Comparison of ENCODE assay signal across 1 cellular context in the genomic region with DNA sequence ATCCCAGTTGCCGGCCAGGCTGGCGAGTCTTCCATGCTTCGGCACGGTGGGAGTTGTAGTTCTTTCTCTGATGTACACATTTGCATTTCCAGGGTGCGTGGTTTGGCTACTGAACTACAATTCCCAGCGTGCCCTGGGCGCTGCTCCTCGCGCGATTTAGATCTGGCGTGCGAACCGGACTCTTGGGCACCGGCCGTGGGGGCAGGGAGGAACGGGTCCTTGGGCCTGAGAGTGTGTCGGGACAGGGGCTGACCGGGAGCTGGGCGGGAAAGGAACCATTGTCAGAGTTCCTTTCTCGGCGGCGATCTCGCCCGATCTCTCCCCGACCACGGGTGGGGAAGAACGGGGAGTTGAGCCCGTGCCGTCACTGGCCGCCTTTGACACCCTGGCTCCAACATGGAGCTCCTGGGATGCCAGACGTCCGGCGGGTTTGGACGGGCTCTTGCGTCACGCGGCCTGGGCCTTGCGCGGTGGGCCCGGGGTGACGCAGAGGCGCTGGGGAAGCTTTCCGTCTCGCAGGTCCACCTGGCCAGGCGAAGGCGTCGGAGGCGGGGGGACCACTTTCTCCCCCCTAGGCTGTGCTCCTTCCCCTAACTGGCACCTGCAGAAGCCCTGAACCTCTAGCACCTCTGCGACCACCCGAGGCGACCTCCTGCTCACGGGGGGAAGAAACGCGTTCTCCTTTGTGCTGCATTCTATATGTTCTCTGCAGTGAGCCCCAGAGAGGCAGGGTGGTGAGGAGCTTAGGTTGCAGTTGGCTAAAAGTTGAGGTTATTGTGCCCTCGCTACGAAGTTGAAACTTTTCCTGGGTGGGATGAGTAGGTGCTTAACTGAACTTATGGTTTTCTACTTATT.
TF ChIP-seq lines count a peak whose summit lies in the region.

No MANE protein-coding gene starts in this region.

TF ChIP-seq in HepG2, 621 proteins besides CTCF, POLR2A, EP300 and RAD21 (continues in another document):
- TF ChIP-seq ELF3 (CRISPR knock-in tag; IDR thresholded peaks at IDR 0.05) (peak; percentile 20; the same call in 1 of the 2 replicates), ATF7-NPFF (CRISPR knock-in tag; IDR thresholded peaks at IDR 0.05; ENCODE audit: low read depth) (peak; percentile 80; the same call in 1 of the 2 replicates), ZMYM2 (CRISPR knock-in tag; IDR thresholded peaks at IDR 0.05) (no peak), RFX1 (IDR thresholded peaks at IDR 0.05) (no peak), TBX2 (CRISPR knock-in tag; IDR thresholded peaks at IDR 0.05; ENCODE audit: borderline replicate concordance) (peak; percentile 85), AGO1 (IDR thresholded peaks at IDR 0.05; ENCODE audit: low read depth, low read length, poor library complexity, severe bottlenecking) (peak; percentile 41), HOXA5 (CRISPR knock-in tag; IDR thresholded peaks at IDR 0.05) (0 out of 2 replicates have a peak, but pooled peaks have one; percentile 35), TMF1 (CRISPR knock-in tag; IDR thresholded peaks at IDR 0.05; ENCODE audit: low read depth) (0 out of 2 replicates have a peak, but pooled peaks have one; percentile 62), RBFOX2 (IDR thresholded peaks at IDR 0.05; ENCODE audit: low read depth, low read length) (peak; percentile 83), ZNF607 (CRISPR knock-in tag; IDR thresholded peaks at IDR 0.05; ENCODE audit: borderline replicate concordance) (peak; percentile 82; the same call in 1 of the 2 replicates), SRSF4 (IDR thresholded peaks at IDR 0.05; ENCODE audit: low read depth, low read length, poor library complexity, severe bottlenecking) (no peak), ZIK1 (CRISPR knock-in tag; IDR thresholded peaks at IDR 0.05; ENCODE audit: borderline replicate concordance, low read depth) (peak; percentile 34), ZNF496 (CRISPR knock-in tag; IDR thresholded peaks at IDR 0.05; ENCODE audit: insufficient replicate concordance) (no peak), CREB1 (IDR thresholded peaks at IDR 0.05) (peak; percentile 85), CREB1 (CRISPR knock-in tag; IDR thresholded peaks at IDR 0.05) (peak; percentile 44; the same call in 1 of the 2 replicates), SALL1 (CRISPR knock-in tag; IDR thresholded peaks at IDR 0.05) (peak; percentile 71), TBL1XR1 (IDR thresholded peaks at IDR 0.05; ENCODE audit: borderline replicate concordance, low read length, partially characterized antibody) (peak; percentile 58), ZNF10 (CRISPR knock-in tag; IDR thresholded peaks at IDR 0.05; ENCODE audit: borderline replicate concordance, low read depth) (no peak), HES4 (CRISPR knock-in tag; IDR thresholded peaks at IDR 0.05; ENCODE audit: borderline replicate concordance) (peak; percentile 90), NFATC3 (CRISPR knock-in tag; IDR thresholded peaks at IDR 0.05) (peak; percentile 73), ZNF329 (CRISPR knock-in tag; IDR thresholded peaks at IDR 0.05; ENCODE audit: low read depth) (0 out of 2 replicates have a peak, but pooled peaks have one; percentile 44), SKI (IDR thresholded peaks at IDR 0.05; ENCODE audit: partially characterized antibody) (peak; percentile 59), HCFC1 (IDR thresholded peaks at IDR 0.05; ENCODE audit: low read depth, low read length) (peak; percentile 95), ZNF350 (CRISPR knock-in tag; IDR thresholded peaks at IDR 0.05; ENCODE audit: borderline replicate concordance, low read depth) (peak; percentile 84), PHF21A (CRISPR knock-in tag; IDR thresholded peaks at IDR 0.05) (peak; percentile 85), ZNF615 (CRISPR knock-in tag; IDR thresholded peaks at IDR 0.05; ENCODE audit: borderline replicate concordance) (no peak), SMYD3 (CRISPR knock-in tag; IDR thresholded peaks at IDR 0.05) (peak; percentile 91), ZNF589 (CRISPR knock-in tag; conservative IDR thresholded peaks at IDR 0.05) (no peak), ZNF709 (CRISPR knock-in tag; IDR thresholded peaks at IDR 0.05) (peak; percentile 84), ARNTL (CRISPR knock-in tag; IDR thresholded peaks at IDR 0.05) (peak; percentile 10; the same call in 1 of the 2 replicates), GZF1 (CRISPR knock-in tag; IDR thresholded peaks at IDR 0.05) (no peak)
- TF ChIP-seq, protein P1, sequence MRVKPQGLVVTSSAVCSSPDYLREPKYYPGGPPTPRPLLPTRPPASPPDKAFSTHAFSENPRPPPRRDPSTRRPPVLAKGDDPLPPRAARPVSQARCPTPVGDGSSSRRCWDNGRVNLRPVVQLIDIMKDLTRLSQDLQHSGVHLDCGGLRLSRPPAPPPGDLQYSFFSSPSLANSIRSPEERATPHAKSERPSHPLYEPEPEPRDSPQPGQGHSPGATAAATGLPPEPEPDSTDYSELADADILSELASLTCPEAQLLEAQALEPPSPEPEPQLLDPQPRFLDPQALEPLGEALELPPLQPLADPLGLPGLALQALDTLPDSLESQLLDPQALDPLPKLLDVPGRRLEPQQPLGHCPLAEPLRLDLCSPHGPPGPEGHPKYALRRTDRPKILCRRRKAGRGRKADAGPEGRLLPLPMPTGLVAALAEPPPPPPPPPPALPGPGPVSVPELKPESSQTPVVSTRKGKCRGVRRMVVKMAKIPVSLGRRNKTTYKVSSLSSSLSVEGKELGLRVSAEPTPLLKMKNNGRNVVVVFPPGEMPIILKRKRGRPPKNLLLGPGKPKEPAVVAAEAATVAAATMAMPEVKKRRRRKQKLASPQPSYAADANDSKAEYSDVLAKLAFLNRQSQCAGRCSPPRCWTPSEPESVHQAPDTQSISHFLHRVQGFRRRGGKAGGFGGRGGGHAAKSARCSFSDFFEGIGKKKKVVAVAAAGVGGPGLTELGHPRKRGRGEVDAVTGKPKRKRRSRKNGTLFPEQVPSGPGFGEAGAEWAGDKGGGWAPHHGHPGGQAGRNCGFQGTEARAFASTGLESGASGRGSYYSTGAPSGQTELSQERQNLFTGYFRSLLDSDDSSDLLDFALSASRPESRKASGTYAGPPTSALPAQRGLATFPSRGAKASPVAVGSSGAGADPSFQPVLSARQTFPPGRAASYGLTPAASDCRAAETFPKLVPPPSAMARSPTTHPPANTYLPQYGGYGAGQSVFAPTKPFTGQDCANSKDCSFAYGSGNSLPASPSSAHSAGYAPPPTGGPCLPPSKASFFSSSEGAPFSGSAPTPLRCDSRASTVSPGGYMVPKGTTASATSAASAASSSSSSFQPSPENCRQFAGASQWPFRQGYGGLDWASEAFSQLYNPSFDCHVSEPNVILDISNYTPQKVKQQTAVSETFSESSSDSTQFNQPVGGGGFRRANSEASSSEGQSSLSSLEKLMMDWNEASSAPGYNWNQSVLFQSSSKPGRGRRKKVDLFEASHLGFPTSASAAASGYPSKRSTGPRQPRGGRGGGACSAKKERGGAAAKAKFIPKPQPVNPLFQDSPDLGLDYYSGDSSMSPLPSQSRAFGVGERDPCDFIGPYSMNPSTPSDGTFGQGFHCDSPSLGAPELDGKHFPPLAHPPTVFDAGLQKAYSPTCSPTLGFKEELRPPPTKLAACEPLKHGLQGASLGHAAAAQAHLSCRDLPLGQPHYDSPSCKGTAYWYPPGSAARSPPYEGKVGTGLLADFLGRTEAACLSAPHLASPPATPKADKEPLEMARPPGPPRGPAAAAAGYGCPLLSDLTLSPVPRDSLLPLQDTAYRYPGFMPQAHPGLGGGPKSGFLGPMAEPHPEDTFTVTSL (CRISPR knock-in tag; IDR thresholded peaks at IDR 0.05; ENCODE audit: borderline replicate concordance): peak; percentile 57; the same call in 1 of the 2 replicates
- TF ChIP-seq, protein P2, sequence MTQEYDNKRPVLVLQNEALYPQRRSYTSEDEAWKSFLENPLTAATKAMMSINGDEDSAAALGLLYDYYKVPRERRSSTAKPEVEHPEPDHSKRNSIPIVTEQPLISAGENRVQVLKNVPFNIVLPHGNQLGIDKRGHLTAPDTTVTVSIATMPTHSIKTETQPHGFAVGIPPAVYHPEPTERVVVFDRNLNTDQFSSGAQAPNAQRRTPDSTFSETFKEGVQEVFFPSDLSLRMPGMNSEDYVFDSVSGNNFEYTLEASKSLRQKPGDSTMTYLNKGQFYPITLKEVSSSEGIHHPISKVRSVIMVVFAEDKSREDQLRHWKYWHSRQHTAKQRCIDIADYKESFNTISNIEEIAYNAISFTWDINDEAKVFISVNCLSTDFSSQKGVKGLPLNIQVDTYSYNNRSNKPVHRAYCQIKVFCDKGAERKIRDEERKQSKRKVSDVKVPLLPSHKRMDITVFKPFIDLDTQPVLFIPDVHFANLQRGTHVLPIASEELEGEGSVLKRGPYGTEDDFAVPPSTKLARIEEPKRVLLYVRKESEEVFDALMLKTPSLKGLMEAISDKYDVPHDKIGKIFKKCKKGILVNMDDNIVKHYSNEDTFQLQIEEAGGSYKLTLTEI (CRISPR knock-in tag; conservative IDR thresholded peaks at IDR 0.05): no peak
- TF ChIP-seq, protein P3, sequence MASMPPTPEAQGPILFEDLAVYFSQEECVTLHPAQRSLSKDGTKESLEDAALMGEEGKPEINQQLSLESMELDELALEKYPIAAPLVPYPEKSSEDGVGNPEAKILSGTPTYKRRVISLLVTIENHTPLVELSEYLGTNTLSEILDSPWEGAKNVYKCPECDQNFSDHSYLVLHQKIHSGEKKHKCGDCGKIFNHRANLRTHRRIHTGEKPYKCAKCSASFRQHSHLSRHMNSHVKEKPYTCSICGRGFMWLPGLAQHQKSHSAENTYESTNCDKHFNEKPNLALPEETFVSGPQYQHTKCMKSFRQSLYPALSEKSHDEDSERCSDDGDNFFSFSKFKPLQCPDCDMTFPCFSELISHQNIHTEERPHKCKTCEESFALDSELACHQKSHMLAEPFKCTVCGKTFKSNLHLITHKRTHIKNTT (CRISPR knock-in tag; IDR thresholded peaks at IDR 0.05): no peak
- TF ChIP-seq, protein P4, sequence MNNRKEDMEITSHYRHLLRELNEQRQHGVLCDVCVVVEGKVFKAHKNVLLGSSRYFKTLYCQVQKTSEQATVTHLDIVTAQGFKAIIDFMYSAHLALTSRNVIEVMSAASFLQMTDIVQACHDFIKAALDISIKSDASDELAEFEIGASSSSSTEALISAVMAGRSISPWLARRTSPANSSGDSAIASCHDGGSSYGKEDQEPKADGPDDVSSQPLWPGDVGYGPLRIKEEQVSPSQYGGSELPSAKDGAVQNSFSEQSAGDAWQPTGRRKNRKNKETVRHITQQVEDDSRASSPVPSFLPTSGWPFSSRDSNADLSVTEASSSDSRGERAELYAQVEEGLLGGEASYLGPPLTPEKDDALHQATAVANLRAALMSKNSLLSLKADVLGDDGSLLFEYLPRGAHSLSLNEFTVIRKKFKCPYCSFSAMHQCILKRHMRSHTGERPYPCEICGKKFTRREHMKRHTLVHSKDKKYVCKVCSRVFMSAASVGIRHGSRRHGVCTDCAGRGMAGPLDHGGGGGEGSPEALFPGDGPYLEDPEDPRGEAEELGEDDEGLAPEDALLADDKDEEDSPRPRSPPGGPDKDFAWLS (CRISPR knock-in tag; IDR thresholded peaks at IDR 0.05; ENCODE audit: borderline replicate concordance): 0 out of 2 replicates have a peak, but pooled peaks have one; percentile 28
- TF ChIP-seq, protein P5, sequence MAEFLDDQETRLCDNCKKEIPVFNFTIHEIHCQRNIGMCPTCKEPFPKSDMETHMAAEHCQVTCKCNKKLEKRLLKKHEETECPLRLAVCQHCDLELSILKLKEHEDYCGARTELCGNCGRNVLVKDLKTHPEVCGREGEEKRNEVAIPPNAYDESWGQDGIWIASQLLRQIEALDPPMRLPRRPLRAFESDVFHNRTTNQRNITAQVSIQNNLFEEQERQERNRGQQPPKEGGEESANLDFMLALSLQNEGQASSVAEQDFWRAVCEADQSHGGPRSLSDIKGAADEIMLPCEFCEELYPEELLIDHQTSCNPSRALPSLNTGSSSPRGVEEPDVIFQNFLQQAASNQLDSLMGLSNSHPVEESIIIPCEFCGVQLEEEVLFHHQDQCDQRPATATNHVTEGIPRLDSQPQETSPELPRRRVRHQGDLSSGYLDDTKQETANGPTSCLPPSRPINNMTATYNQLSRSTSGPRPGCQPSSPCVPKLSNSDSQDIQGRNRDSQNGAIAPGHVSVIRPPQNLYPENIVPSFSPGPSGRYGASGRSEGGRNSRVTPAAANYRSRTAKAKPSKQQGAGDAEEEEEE (CRISPR knock-in tag; IDR thresholded peaks at IDR 0.05; ENCODE audit: borderline replicate concordance): no peak
- TF ChIP-seq, protein P6, sequence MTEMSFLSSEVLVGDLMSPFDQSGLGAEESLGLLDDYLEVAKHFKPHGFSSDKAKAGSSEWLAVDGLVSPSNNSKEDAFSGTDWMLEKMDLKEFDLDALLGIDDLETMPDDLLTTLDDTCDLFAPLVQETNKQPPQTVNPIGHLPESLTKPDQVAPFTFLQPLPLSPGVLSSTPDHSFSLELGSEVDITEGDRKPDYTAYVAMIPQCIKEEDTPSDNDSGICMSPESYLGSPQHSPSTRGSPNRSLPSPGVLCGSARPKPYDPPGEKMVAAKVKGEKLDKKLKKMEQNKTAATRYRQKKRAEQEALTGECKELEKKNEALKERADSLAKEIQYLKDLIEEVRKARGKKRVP (CRISPR knock-in tag; IDR thresholded peaks at IDR 0.05): peak in 1 of 2 experiments; percentile 92; a peak in 2 of 4 replicates
- TF ChIP-seq, protein P7, sequence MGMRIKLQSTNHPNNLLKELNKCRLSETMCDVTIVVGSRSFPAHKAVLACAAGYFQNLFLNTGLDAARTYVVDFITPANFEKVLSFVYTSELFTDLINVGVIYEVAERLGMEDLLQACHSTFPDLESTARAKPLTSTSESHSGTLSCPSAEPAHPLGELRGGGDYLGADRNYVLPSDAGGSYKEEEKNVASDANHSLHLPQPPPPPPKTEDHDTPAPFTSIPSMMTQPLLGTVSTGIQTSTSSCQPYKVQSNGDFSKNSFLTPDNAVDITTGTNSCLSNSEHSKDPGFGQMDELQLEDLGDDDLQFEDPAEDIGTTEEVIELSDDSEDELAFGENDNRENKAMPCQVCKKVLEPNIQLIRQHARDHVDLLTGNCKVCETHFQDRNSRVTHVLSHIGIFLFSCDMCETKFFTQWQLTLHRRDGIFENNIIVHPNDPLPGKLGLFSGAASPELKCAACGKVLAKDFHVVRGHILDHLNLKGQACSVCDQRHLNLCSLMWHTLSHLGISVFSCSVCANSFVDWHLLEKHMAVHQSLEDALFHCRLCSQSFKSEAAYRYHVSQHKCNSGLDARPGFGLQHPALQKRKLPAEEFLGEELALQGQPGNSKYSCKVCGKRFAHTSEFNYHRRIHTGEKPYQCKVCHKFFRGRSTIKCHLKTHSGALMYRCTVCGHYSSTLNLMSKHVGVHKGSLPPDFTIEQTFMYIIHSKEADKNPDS (CRISPR knock-in tag; IDR thresholded peaks at IDR 0.05): no peak
- TF ChIP-seq, protein P8, sequence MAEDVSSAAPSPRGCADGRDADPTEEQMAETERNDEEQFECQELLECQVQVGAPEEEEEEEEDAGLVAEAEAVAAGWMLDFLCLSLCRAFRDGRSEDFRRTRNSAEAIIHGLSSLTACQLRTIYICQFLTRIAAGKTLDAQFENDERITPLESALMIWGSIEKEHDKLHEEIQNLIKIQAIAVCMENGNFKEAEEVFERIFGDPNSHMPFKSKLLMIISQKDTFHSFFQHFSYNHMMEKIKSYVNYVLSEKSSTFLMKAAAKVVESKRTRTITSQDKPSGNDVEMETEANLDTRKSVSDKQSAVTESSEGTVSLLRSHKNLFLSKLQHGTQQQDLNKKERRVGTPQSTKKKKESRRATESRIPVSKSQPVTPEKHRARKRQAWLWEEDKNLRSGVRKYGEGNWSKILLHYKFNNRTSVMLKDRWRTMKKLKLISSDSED (CRISPR knock-in tag; IDR thresholded peaks at IDR 0.05): no peak
